Comparison of ENCODE assay signal across 38 cellular contexts in the genomic region with DNA sequence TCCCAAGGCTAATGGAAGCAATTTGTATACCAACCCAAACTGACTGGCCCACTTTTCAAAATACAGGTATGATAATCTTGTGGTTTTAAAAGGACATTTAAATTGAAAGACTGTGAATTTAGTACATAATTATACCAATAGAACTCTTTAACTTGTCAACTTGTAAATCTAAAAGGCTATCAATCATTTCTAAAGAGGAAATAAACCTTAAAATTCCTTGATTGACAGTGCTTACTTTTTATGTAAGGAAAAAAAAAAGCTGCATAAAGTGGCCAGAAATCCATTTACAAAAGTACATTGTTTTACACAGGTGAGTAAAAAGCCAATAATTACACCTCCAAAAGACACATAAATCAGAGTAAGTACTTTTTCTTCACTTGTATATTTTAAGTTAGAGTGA.
"Had no signal": no experiment of that assay in that cellular context is flagged by ENCODE, and none has a peak within 500 bp of the region (broad histone marks: within the 10 kb centered on the region; RNA-seq: fewer than 3 reads in every experiment).

No MANE protein-coding gene starts in this region.

- H3K9me3 ChIP-seq: adrenal gland had no signal

- H3K9me3 Mint-ChIP-seq: activated B cell treated with CpG ODN at 0.5 μM for 24 hours; activated CD4-positive, alpha-beta memory T cell treated with anti-CD3 and anti-CD28 coated beads for 36 hours; activated CD4-positive, alpha-beta T cell treated with anti-CD3 and anti-CD28 coated beads, Interleukin-2, amount 10 ng/mL, durations not matched to agents 24 days and 14 days; activated CD8-positive, alpha-beta T cell treated with anti-CD3 and anti-CD28 coated beads for 36 hours; activated naive CD4-positive, alpha-beta T cell treated with anti-CD3 and anti-CD28 coated beads for 36 hours; activated naive CD4-positive, alpha-beta T cell treated with anti-CD3 and anti-CD28 coated beads, Interleukin-2, amount 50 U/mL, for 72 hours; activated naive CD8-positive, alpha-beta T cell treated with anti-CD3 and anti-CD28 coated beads for 36 hours; activated T-cell treated with anti-CD3 and anti-CD28 coated beads, Interleukin-2, amount 50 U/mL, for 4 hours; activated T-cell treated with anti-CD3 and anti-CD28 coated beads, Interleukin-2, amount 50 U/mL, for 72 hours; activated T-helper 1 cell treated with anti-CD3 and anti-CD28 coated beads, Interleukin-12 subunit alpha, Interleukin-12 subunit beta, Interleukin-2, Interleukin-4 antibody, amounts not matched to agents 30 ng/mL and 10 ng/mL and 1 ng/mL, durations not matched to agents 14 hours and 24 hours and 36 hours; activated T-helper 17 cell treated with anti-CD3 and anti-CD28 coated beads, Interleukin-2, amount 50 U/mL, for 72 hours; brain; central memory CD8-positive, alpha-beta T cell; T-helper 1 cell treated with Interleukin-12 subunit alpha and Interleukin-12 subunit beta and Interleukin-4 antibody, amounts not matched to agents 30 μg/mL and 1 μg/mL, for 36 hours; T-helper 2 cell treated with Interferon-gamma antibody and Interleukin-4, amounts not matched to agents 5 μg/mL and 100 μg/mL, for 36 hours had no signal

- H3K27ac Mint-ChIP-seq: activated B cell treated with CpG ODN at 0.5 μM for 24 hours; activated CD4-positive, alpha-beta memory T cell treated with anti-CD3 and anti-CD28 coated beads for 36 hours; activated CD4-positive, alpha-beta T cell treated with anti-CD3 and anti-CD28 coated beads, Interleukin-2, amount 10 ng/mL, durations not matched to agents 24 days and 14 days; activated CD8-positive, alpha-beta T cell treated with anti-CD3 and anti-CD28 coated beads for 36 hours; activated naive CD4-positive, alpha-beta T cell treated with anti-CD3 and anti-CD28 coated beads for 36 hours; activated naive CD4-positive, alpha-beta T cell treated with anti-CD3 and anti-CD28 coated beads, Interleukin-2, amount 50 U/mL, for 72 hours; activated naive CD8-positive, alpha-beta T cell treated with anti-CD3 and anti-CD28 coated beads for 36 hours; activated T-cell treated with anti-CD3 and anti-CD28 coated beads, Interleukin-2, amount 50 U/mL, for 72 hours; activated T-helper 1 cell treated with anti-CD3 and anti-CD28 coated beads, Interleukin-12 subunit alpha, Interleukin-12 subunit beta, Interleukin-2, Interleukin-4 antibody, amounts not matched to agents 30 ng/mL and 10 ng/mL and 1 ng/mL, durations not matched to agents 14 hours and 24 hours and 36 hours; activated T-helper 17 cell treated with anti-CD3 and anti-CD28 coated beads, Interleukin-2, amount 50 U/mL, for 72 hours; brain; T-helper 1 cell treated with Interleukin-12 subunit alpha and Interleukin-12 subunit beta and Interleukin-4 antibody, amounts not matched to agents 30 μg/mL and 1 μg/mL, for 36 hours; T-helper 2 cell treated with Interferon-gamma antibody and Interleukin-4, amounts not matched to agents 5 μg/mL and 100 μg/mL, for 36 hours had no signal

- H3K4me3 Mint-ChIP-seq: activated B cell treated with CpG ODN at 0.5 μM for 24 hours; activated CD4-positive, alpha-beta memory T cell treated with anti-CD3 and anti-CD28 coated beads for 36 hours; activated CD4-positive, alpha-beta T cell treated with anti-CD3 and anti-CD28 coated beads, Interleukin-2, amount 10 ng/mL, durations not matched to agents 24 days and 14 days; activated CD8-positive, alpha-beta T cell treated with anti-CD3 and anti-CD28 coated beads for 36 hours; activated naive CD4-positive, alpha-beta T cell treated with anti-CD3 and anti-CD28 coated beads for 36 hours; activated naive CD8-positive, alpha-beta T cell treated with anti-CD3 and anti-CD28 coated beads for 36 hours; activated T-cell treated with anti-CD3 and anti-CD28 coated beads, Interleukin-2, amount 50 U/mL, for 4 hours; activated T-cell treated with anti-CD3 and anti-CD28 coated beads, Interleukin-2, amount 50 U/mL, for 72 hours; activated T-helper 1 cell treated with anti-CD3 and anti-CD28 coated beads, Interleukin-12 subunit alpha, Interleukin-12 subunit beta, Interleukin-2, Interleukin-4 antibody, amounts not matched to agents 30 ng/mL and 10 ng/mL and 1 ng/mL, durations not matched to agents 14 hours and 24 hours and 36 hours; activated T-helper 17 cell treated with anti-CD3 and anti-CD28 coated beads, Interleukin-2, amount 50 U/mL, for 72 hours; brain; central memory CD8-positive, alpha-beta T cell; T-helper 1 cell treated with Interleukin-12 subunit alpha and Interleukin-12 subunit beta and Interleukin-4 antibody, amounts not matched to agents 30 μg/mL and 1 μg/mL, for 36 hours; T-helper 2 cell treated with Interferon-gamma antibody and Interleukin-4, amounts not matched to agents 5 μg/mL and 100 μg/mL, for 36 hours had no signal

- H3K27ac ChIP-seq: adrenal gland, cardiac muscle cell, VCaP had no signal

- ATAC-seq: activated CD8-positive, alpha-beta T cell treated with anti-CD3 and anti-CD28 coated beads for 36 hours; activated naive CD4-positive, alpha-beta T cell treated with anti-CD3 and anti-CD28 coated beads, Interleukin-2, amount 50 U/mL, for 72 hours; activated T-cell treated with anti-CD3 and anti-CD28 coated beads, Interleukin-2, amount 50 U/mL, for 4 hours; activated T-cell treated with anti-CD3 and anti-CD28 coated beads, Interleukin-2, amount 50 U/mL, for 72 hours; activated T-helper 17 cell treated with anti-CD3 and anti-CD28 coated beads, Interleukin-2, amount 50 U/mL, for 72 hours had no signal

- DNase-seq: activated B cell treated with CpG ODN at 0.5 μM for 24 hours; activated CD4-positive, alpha-beta memory T cell treated with anti-CD3 and anti-CD28 coated beads for 36 hours; activated CD4-positive, alpha-beta T cell treated with anti-CD3 and anti-CD28 coated beads for 4 hours; activated CD4-positive, alpha-beta T cell treated with anti-CD3 and anti-CD28 coated beads, Interleukin-2, amount 10 ng/mL, durations not matched to agents 24 days and 14 days; activated CD4-positive, alpha-beta T cell treated with anti-CD3 and anti-CD28 coated beads, Interleukin-2, amount 50 U/mL, for 1 hour; activated CD4-positive, alpha-beta T cell treated with anti-CD3 and anti-CD28 coated beads, Interleukin-2, amount 50 U/mL, for 4 hours; activated CD4-positive, CD25-positive, alpha-beta regulatory T cell treated with anti-CD3 and anti-CD28 coated beads, Interleukin-2, amount 50 U/mL, for 72 hours; activated CD8-positive, alpha-beta memory T cell treated with anti-CD3 and anti-CD28 coated beads, Interleukin-2, amount 50 U/mL, for 4 hours; activated CD8-positive, alpha-beta T cell treated with anti-CD3 and anti-CD28 coated beads for 36 hours; activated effector memory CD4-positive, alpha-beta T cell treated with anti-CD3 and anti-CD28 coated beads, Interleukin-2, amount 50 U/mL, for 16 hours; activated gamma-delta T cell treated with Interleukin-2 at 50 U/mL for 16 hours; activated naive CD4-positive, alpha-beta T cell; activated naive CD4-positive, alpha-beta T cell treated with anti-CD3 and anti-CD28 coated beads for 36 hours; activated naive CD4-positive, alpha-beta T cell treated with anti-CD3 and anti-CD28 coated beads, Interleukin-2, amount 50 U/mL, for 16 hours; activated naive CD8-positive, alpha-beta T cell treated with anti-CD3 and anti-CD28 coated beads for 36 hours; activated T-cell treated with anti-CD3 and anti-CD28 coated beads for 4 hours; activated T-cell treated with anti-CD3 and anti-CD28 coated beads, Interleukin-2, amount 50 U/mL, for 1 hour; activated T-cell treated with anti-CD3 and anti-CD28 coated beads, Interleukin-2, amount 50 U/mL, for 4 hours; activated T-cell treated with anti-CD3 and anti-CD28 coated beads, Interleukin-2, amount 50 U/mL, for 72 hours; adrenal gland; amniotic stem cell; aorta; caudate nucleus; cerebellar nuclear complex; T-helper 1 cell; T-helper 2 cell; T-helper 9 cell had no signal

- H3K36me3 ChIP-seq: adrenal gland, cardiac muscle cell had no signal

- H3K27me3 ChIP-seq: adrenal gland had no signal

- FAIRE-seq: bronchial epithelial cell, TTC549 had no signal

- H3K4me1 Mint-ChIP-seq: activated CD4-positive, alpha-beta T cell treated with anti-CD3 and anti-CD28 coated beads, Interleukin-2, amount 10 ng/mL, durations not matched to agents 24 days and 14 days; activated naive CD8-positive, alpha-beta T cell treated with anti-CD3 and anti-CD28 coated beads for 36 hours; activated T-helper 17 cell treated with anti-CD3 and anti-CD28 coated beads, Interleukin-2, amount 50 U/mL, for 72 hours; central memory CD8-positive, alpha-beta T cell had no signal

- H3K27me3 Mint-ChIP-seq: activated B cell treated with CpG ODN at 0.5 μM for 24 hours had no signal

- H3K36me3 Mint-ChIP-seq: activated CD4-positive, alpha-beta memory T cell treated with anti-CD3 and anti-CD28 coated beads for 36 hours; activated naive CD4-positive, alpha-beta T cell treated with anti-CD3 and anti-CD28 coated beads, Interleukin-2, amount 50 U/mL, for 72 hours; activated naive CD8-positive, alpha-beta T cell treated with anti-CD3 and anti-CD28 coated beads for 36 hours; brain had no signal

- H3K4me3 ChIP-seq: adrenal gland, cardiac muscle cell had no signal
